29 cellular contexts compared by ENCODE assay signal in the genomic region with DNA sequence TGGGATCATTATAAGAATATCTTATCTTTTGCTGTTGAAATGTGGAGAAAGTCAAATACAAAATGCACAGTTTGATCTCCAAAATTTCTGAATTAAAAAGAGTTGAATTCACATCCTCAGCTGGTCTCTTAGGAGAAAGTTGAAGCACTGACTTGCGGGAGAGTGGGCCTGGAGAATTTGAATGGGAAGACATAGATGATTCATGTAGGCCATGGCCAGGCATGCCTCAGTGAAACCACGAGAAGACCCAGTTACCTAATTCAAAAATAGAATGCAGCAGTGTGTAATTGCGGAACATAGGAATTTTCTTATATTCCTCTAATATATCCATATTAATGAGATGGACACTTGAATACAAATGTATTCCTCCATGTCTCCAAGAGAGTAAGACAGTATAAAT.
"Had no signal": no experiment of that assay in that cellular context is flagged by ENCODE, and none has a peak within 500 bp of the region (broad histone marks: within the 10 kb centered on the region; RNA-seq: fewer than 3 reads in every experiment).

No MANE protein-coding gene starts in this region.

- H3K27me3 Mint-ChIP-seq: activated CD4-positive, alpha-beta T cell treated with anti-CD3 and anti-CD28 coated beads, Interleukin-2, amount 10 ng/mL, durations not matched to agents 7 days and 5 days had no signal

- DNase-seq: activated CD4-positive, alpha-beta T cell treated with anti-CD3 and anti-CD28 coated beads, Interleukin-2, amount 10 ng/mL, durations not matched to agents 7 days and 5 days; activated CD8-positive, alpha-beta memory T cell treated with anti-CD3 and anti-CD28 coated beads, Interleukin-2, amount 10 ng/mL, durations not matched to agents 7 days and 5 days; activated CD8-positive, alpha-beta memory T cell treated with anti-CD3 and anti-CD28 coated beads, Interleukin-2, amount 50 U/mL, for 48 hours; activated effector memory CD4-positive, alpha-beta T cell treated with Interleukin-2 at 50 U/mL for 16 hours; activated naive CD4-positive, alpha-beta T cell treated with anti-CD3 and anti-CD28 coated beads, Interleukin-2, amount 50 U/mL, for 16 hours; amniotic stem cell; aorta; NCI-H1048; NCI-H1105 treated with DMSO at 0.1 percent for 48 hours; NCI-H1436; NCI-H1694; NCI-H1930; NCI-H2081 treated with DMSO at 0.1 percent for 48 hours; NCI-H446 treated with DMSO at 0.1 percent for 48 hours; NCI-H524; NCI-H69; NK-92 treated with Interleukin-12 subunit alpha and Interleukin-12 subunit beta, amount 100 ng/mL, for 24 hours; PC-3; Peyer's patch; RPMI8226; SHP77 treated with DMSO at 0.1 percent for 48 hours; SK-N-SH had no signal

- FAIRE-seq: K562, TTC549 had no signal

- H3K4me3 Mint-ChIP-seq: activated CD4-positive, alpha-beta memory T cell treated with anti-CD3 and anti-CD28 coated beads for 36 hours; activated CD4-positive, alpha-beta T cell treated with anti-CD3 and anti-CD28 coated beads, Interleukin-2, amount 10 ng/mL, durations not matched to agents 7 days and 5 days; activated CD8-positive, alpha-beta memory T cell treated with anti-CD3 and anti-CD28 coated beads, Interleukin-2, amount 10 ng/mL, durations not matched to agents 7 days and 5 days; activated naive CD8-positive, alpha-beta T cell treated with anti-CD3 and anti-CD28 coated beads for 36 hours; T-helper 1 cell treated with Interleukin-12 subunit alpha and Interleukin-12 subunit beta and Interleukin-4 antibody, amounts not matched to agents 30 μg/mL and 1 μg/mL, for 36 hours; T-helper 2 cell treated with Interferon-gamma antibody and Interleukin-4, amounts not matched to agents 5 μg/mL and 100 μg/mL, for 36 hours had no signal

- H3K27me3 ChIP-seq: Peyer's patch, SJSA1 had no signal

- H3K27ac Mint-ChIP-seq: activated CD4-positive, alpha-beta T cell treated with anti-CD3 and anti-CD28 coated beads, Interleukin-2, amount 10 ng/mL, durations not matched to agents 7 days and 5 days; activated CD8-positive, alpha-beta memory T cell treated with anti-CD3 and anti-CD28 coated beads, Interleukin-2, amount 10 ng/mL, durations not matched to agents 7 days and 5 days; T-helper 1 cell treated with Interleukin-12 subunit alpha and Interleukin-12 subunit beta and Interleukin-4 antibody, amounts not matched to agents 30 μg/mL and 1 μg/mL, for 36 hours; T-helper 2 cell treated with Interferon-gamma antibody and Interleukin-4, amounts not matched to agents 5 μg/mL and 100 μg/mL, for 36 hours had no signal

- H3K27ac ChIP-seq: Peyer's patch, SJSA1 had no signal

- H3K9me3 ChIP-seq: Peyer's patch, SJSA1, SK-N-SH had no signal

- H3K36me3 Mint-ChIP-seq: activated CD8-positive, alpha-beta memory T cell treated with anti-CD3 and anti-CD28 coated beads, Interleukin-2, amount 10 ng/mL, durations not matched to agents 7 days and 5 days had no signal

- H3K4me3 ChIP-seq: K562, Peyer's patch, SJSA1 had no signal

- H3K36me3 ChIP-seq: Peyer's patch, SJSA1 had no signal

- ATAC-seq: activated CD8-positive, alpha-beta memory T cell treated with anti-CD3 and anti-CD28 coated beads, Interleukin-2, amount 10 ng/mL, durations not matched to agents 7 days and 5 days; K562 had no signal
